20 cellular contexts compared by ENCODE assay signal in the genomic region with DNA sequence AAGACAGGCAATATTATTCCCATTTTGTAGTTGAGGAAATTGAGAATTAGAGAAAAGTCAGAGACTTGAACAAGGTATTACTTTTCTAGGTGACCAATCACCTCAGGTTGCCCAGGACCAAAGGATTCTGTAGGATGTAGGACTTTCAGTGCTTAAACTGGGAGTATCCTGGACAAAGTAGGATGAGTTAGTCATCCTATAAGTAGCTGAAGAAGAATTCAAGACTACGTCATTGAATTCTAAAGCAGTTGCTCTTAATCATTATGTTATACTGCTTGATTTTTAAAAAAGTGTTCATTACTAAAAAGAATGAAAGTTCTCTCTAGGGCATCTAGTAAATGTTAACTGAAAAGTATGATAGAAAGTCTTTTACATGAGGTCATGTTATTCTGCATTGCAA.
"Had no signal": no experiment of that assay in that cellular context is flagged by ENCODE, and none has a peak within 500 bp of the region (broad histone marks: within the 10 kb centered on the region; RNA-seq: fewer than 3 reads in every experiment).

No MANE protein-coding gene starts in this region.

- H3K27ac ChIP-seq: adrenal gland, left ventricle myocardium inferior, neural progenitor cell, testis, vagina had no signal

- H3K9me3 ChIP-seq: adrenal gland, left ventricle myocardium inferior, testis, vagina had no signal

- ATAC-seq: activated CD4-positive, alpha-beta T cell treated with anti-CD3 and anti-CD28 coated beads for 36 hours; activated T-cell treated with anti-CD3 and anti-CD28 coated beads, Interleukin-2, amount 50 U/mL, for 4 hours; naive thymus-derived CD8-positive, alpha-beta T cell; stimulated activated naive B cell treated with anti-CD40 and anti-IgM and Interleukin-4, amounts not matched to agents 10 μg/mL and 1 μg/mL and 100 μg/mL, for 72 hours had no signal

- H3K4me3 ChIP-seq: adrenal gland, left ventricle myocardium inferior, neural progenitor cell, testis, vagina had no signal

- H3K4me1 ChIP-seq: left ventricle myocardium inferior, testis, vagina had no signal

- DNase-seq: activated B cell treated with CpG ODN at 0.5 μM for 24 hours; activated CD4-positive, alpha-beta T cell treated with anti-CD3 and anti-CD28 coated beads for 36 hours; activated CD4-positive, alpha-beta T cell treated with anti-CD3 and anti-CD28 coated beads, Interleukin-2, amount 50 U/mL, for 48 hours; activated CD8-positive, alpha-beta memory T cell treated with anti-CD3 and anti-CD28 coated beads, Interleukin-2, amount 50 U/mL, for 48 hours; activated naive CD4-positive, alpha-beta T cell; activated T-cell treated with anti-CD3 and anti-CD28 coated beads, Interleukin-2, amount 50 U/mL, for 4 hours; adrenal gland; effector CD4-positive, alpha-beta T cell; foreskin melanocyte; hippocampal formation; left ventricle myocardium inferior; naive thymus-derived CD8-positive, alpha-beta T cell; retina; stimulated activated CD4-positive, alpha-beta T cell treated with anti-CD3 and anti-CD28 coated beads, Interleukin-2, amount 100 ng/mL, for 48 hours; stimulated activated CD8-positive, alpha-beta memory T cell treated with anti-CD3 and anti-CD28 coated beads, Interleukin-4, amount 100 ng/mL, for 48 hours; stimulated activated naive B cell treated with anti-CD40 and anti-IgM and Interleukin-4, amounts not matched to agents 10 μg/mL and 1 μg/mL and 100 μg/mL, for 72 hours; T-helper 9 cell; testis had no signal

- H3K36me3 ChIP-seq: adrenal gland, left ventricle myocardium inferior, neural progenitor cell, vagina had no signal

- H2AFZ ChIP-seq: neural progenitor cell had no signal

- H3K27me3 ChIP-seq: adrenal gland, neural progenitor cell, testis, vagina had no signal

- H3K4me2 ChIP-seq: neural progenitor cell had no signal
